ENCODE assay signal across 1 cellular context in genomic region chr17:47969975-47970724, GRCh38.
TF ChIP-seq lines count a peak whose summit lies in the region.

No MANE protein-coding gene starts in this region.

TF ChIP-seq in K562, 482 proteins besides CTCF, POLR2A, EP300 and RAD21 (continued from another document):
- no peak for TF ChIP-seq BCLAF1 (IDR thresholded peaks at IDR 0.05; ENCODE audit: borderline replicate concordance in 1 of 2, control insufficient read depth in 1 of 2, low read depth in 2 of 2, low read length in 1 of 2)
- TF ChIP-seq SETDB1 (IDR thresholded peaks at IDR 0.05; ENCODE audit: low read length) = no peak
- TF ChIP-seq PHB2 (IDR thresholded peaks at IDR 0.05; ENCODE audit: low read depth) = no peak
- TF ChIP-seq ZBTB40 (IDR thresholded peaks at IDR 0.05) = 0 out of 2 replicates have a peak, but pooled peaks have one; percentile 16
- TF ChIP-seq ZBTB40 (CRISPR knock-in tag; IDR thresholded peaks at IDR 0.05) = no peak
- no peak for TF ChIP-seq TCFL5 (CRISPR knock-in tag; conservative IDR thresholded peaks at IDR 0.05)
- TF ChIP-seq C11orf30 (IDR thresholded peaks at IDR 0.05; ENCODE audit: low read depth) = no peak
- TF ChIP-seq MXI1 (IDR thresholded peaks at IDR 0.05; ENCODE audit: low read depth, low read length) = no peak
- TF ChIP-seq MCM2 (IDR thresholded peaks at IDR 0.05; ENCODE audit: low read depth) = no peak
- TF ChIP-seq GTF2E2 (tag; IDR thresholded peaks at IDR 0.05) = no peak
- no peak for TF ChIP-seq KLF1 (tag; IDR thresholded peaks at IDR 0.05)
- no peak for TF ChIP-seq MAFF (IDR thresholded peaks at IDR 0.05; ENCODE audit: low read length)
- no peak for TF ChIP-seq MEF2A (IDR thresholded peaks at IDR 0.05; ENCODE audit: control insufficient read depth, low read depth, low read length)
- 0 out of 2 replicates have a peak, but pooled peaks have one; percentile 31 for TF ChIP-seq E2F3 (CRISPR knock-in tag; IDR thresholded peaks at IDR 0.05)
- no peak for TF ChIP-seq TCF7L2 (IDR thresholded peaks at IDR 0.05; ENCODE audit: low read depth, low read length)
- TF ChIP-seq ETV5 (CRISPR knock-in tag; IDR thresholded peaks at IDR 0.05; ENCODE audit: low read depth) = 0 out of 2 replicates have a peak, but pooled peaks have one; percentile 20
- TF ChIP-seq CHD2 (IDR thresholded peaks at IDR 0.05; ENCODE audit: low read depth, low read length) = no peak
- no peak for TF ChIP-seq ZFX (CRISPR knock-in tag; IDR thresholded peaks at IDR 0.05)
- no peak for TF ChIP-seq RUNX1 (IDR thresholded peaks at IDR 0.05; ENCODE audit: low read depth)
- TF ChIP-seq POLR2H (tag; IDR thresholded peaks at IDR 0.05; ENCODE audit: low read depth) = no peak
- peak; percentile 66; the same call in 1 of the 2 replicates for TF ChIP-seq ARID3B (CRISPR knock-in tag; IDR thresholded peaks at IDR 0.05; ENCODE audit: borderline replicate concordance)
- TF ChIP-seq ZNF232 (CRISPR knock-in tag; IDR thresholded peaks at IDR 0.05) = no peak
- TF ChIP-seq UBTF (IDR thresholded peaks at IDR 0.05; ENCODE audit: borderline replicate concordance in 1 of 2, low read depth in 2 of 2, low read length in 2 of 2) = no peak
- 0 out of 4 replicates have a peak, but pooled peaks of 1 of the 2 experiments have one; percentile 6 for TF ChIP-seq HDAC1 (IDR thresholded peaks at IDR 0.05)
- TF ChIP-seq TSC22D4 (tag; IDR thresholded peaks at IDR 0.05) = no peak
- no peak for TF ChIP-seq ID3 (CRISPR knock-in tag; IDR thresholded peaks at IDR 0.05)
- 0 out of 2 replicates have a peak, but pooled peaks have one; percentile 24 for TF ChIP-seq ID3 (tag; IDR thresholded peaks at IDR 0.05)
- no peak for TF ChIP-seq NR1H2 (CRISPR knock-in tag; IDR thresholded peaks at IDR 0.05)
- no peak for TF ChIP-seq XRCC3 (IDR thresholded peaks at IDR 0.05)
- TF ChIP-seq ZEB2 (IDR thresholded peaks at IDR 0.05) = no peak
- TF ChIP-seq MEIS2 (IDR thresholded peaks at IDR 0.05; ENCODE audit: partially characterized antibody) = no peak
- TF ChIP-seq NEUROD1 (IDR thresholded peaks at IDR 0.05; ENCODE audit: borderline replicate concordance, low read depth, low read length, partially characterized antibody) = no peak
- TF ChIP-seq BCOR (IDR thresholded peaks at IDR 0.05) = no peak
- 0 out of 4 replicates have a peak, but pooled peaks of 1 of the 2 experiments have one; percentile 17 for TF ChIP-seq ARNT (IDR thresholded peaks at IDR 0.05)
- no peak for TF ChIP-seq TCF7 (IDR thresholded peaks at IDR 0.05; ENCODE audit: borderline replicate concordance)
- no peak for TF ChIP-seq POLR3G (IDR thresholded peaks at IDR 0.05; ENCODE audit: extremely low read depth, insufficient read length, insufficient replicate concordance)
TF ChIP-seq in K562: peak in this region for 17.
